Comparison of ENCODE assay signal across 9 cellular contexts in the genomic region with DNA sequence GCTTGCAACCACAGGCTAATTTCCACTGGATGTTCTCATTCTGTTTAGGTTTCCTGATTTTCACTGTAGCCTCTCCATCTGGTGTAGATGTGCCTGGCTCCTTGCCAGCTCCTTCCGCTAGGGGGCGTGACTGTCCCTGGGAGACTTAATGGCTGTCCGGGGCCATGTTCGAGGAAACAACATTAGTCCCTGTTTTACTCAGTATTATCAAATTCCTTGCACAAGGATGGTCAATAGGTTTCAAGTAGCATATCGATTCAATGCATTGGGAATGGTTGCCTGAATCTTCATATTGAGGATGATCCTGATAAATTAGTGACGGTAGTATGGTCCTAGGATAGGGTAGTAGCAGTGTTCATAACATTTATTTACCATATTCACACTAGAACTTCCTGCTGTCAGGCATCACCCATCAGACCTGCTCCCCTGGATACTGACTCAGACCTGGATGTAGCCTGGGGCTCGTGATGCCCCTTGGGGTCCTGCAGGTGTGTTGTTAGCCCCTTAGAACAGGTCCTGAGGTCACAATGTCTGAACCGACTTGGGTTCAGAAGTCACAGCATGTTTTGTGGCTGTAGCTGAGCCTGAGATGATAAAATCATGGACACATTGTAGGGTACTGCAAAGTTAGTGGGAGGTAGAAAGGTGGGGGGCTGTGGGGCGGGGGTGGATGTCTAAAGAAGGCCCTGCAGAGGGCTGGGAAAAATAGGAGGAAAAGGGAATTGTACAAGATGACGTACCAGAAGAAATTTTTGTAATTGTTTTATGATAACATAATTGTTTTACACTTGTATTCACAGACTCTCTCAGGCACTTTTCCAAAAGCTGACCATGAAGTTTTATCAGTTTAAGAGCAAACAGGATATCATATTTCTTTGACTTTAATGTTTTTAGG. TPM values are rescaled to one million over a fixed set of nuclear protein-coding genes. Genes with fewer than 3 reads are reported as not detected.
DNase-seq lines count a peak whose midpoint lies in the region; TF ChIP-seq lines count a peak whose summit lies in the region.
"Had no signal": no experiment of that assay in that cellular context is flagged by ENCODE, and none has a peak within 500 bp of the region (broad histone marks: within the 10 kb centered on the region; RNA-seq: fewer than 3 reads in every experiment).

No MANE protein-coding gene starts in this region.

- no peak overlapping the region for H3K4me3 ChIP-seq in foreskin fibroblast (ENCODE audit: low read depth in 1 of 2, low read length in 2 of 2)
- H3K4me3 ChIP-seq in skeletal muscle tissue (ENCODE audit: low read length in 3 of 3) = peak overlapping the region in 2 of 3 donors; percentile 16 to 22
- H3K4me3 ChIP-seq: SK-N-MC had no signal

- TF ChIP-seq CTCF in foreskin fibroblast (IDR thresholded peaks at IDR 0.05; ENCODE audit: low read depth, low read length) = peak; percentile 19

- DNase-seq in ELF-1 (ENCODE audit: low read depth, low spot score) (peak; percentile 62), NCI-H1048 (lab: John Stamatoyannopoulos, UW) (peak; percentile 7), foreskin fibroblast (peak; percentile 31 to 62), kidney glomerular epithelial cell (lab: John Stamatoyannopoulos, UW) (no peak), superior temporal gyrus (ENCODE audit: extremely low spot score) (no peak), mucosa of gallbladder (ENCODE audit: low spot score) (no peak)
- DNase-seq in activated CD8-positive, alpha-beta memory T cell treated with anti-CD3 and anti-CD28 coated beads for 24 hours = peak; percentile 73

- H3K4me1 ChIP-seq in skeletal muscle tissue (ENCODE audit: control insufficient read depth in 3 of 3, insufficient read depth in 3 of 3, low read length in 3 of 3) = peaks cover 7 to 23% (median 7%) of the 10 kb centered on the region in 3 donors

- H3K9ac ChIP-seq in skeletal muscle tissue (ENCODE audit: low read depth in 1 of 3, low read length in 3 of 3) = no peak overlapping the region

- H3K27me3 ChIP-seq in skeletal muscle tissue (ENCODE audit: control insufficient read depth in 3 of 3, insufficient read depth in 3 of 3, low read length in 3 of 3) = no peaks in the 10 kb centered on the region

- H3K36me3 ChIP-seq in skeletal muscle tissue (ENCODE audit: control insufficient read depth in 3 of 3, insufficient read depth in 3 of 3, low read length in 3 of 3) = peaks cover 0 to 3% (median 0%) of the 10 kb centered on the region in 3 donors

- no peak overlapping the region for H3K27ac ChIP-seq in skeletal muscle tissue (ENCODE audit: low read depth, low read length)
- H3K27ac ChIP-seq: SK-N-MC had no signal

- no peaks in the 10 kb centered on the region for H3K9me3 ChIP-seq in skeletal muscle tissue (ENCODE audit: control insufficient read depth in 3 of 3, low read length in 3 of 3)

RNA-seq across cellular contexts. Expression of gene EXOC6, which starts 8.9 kb away (rescaled TPM):
- total RNA-seq in skeletal muscle tissue (54.8 TPM), mucosa of gallbladder (26.0 TPM)

Comparison
In these comparisons a context has a peak if more than half of its experiments do, and no peak if none do; other contexts are left out.
1. DNase-seq: peak in ELF-1 (single experiment), NCI-H1048 (single experiment), activated CD8-positive, alpha-beta memory T cell treated with anti-CD3 and anti-CD28 coated beads for 24 hours (single experiment) and foreskin fibroblast (2 of 2); none in kidney glomerular epithelial cell (single experiment), superior temporal gyrus (single experiment) and mucosa of gallbladder (single experiment).
2. H3K4me3 ChIP-seq: peak in skeletal muscle tissue (2 of 3); none in foreskin fibroblast (0 of 2).